22 cellular contexts compared by ENCODE assay signal in the genomic region with DNA sequence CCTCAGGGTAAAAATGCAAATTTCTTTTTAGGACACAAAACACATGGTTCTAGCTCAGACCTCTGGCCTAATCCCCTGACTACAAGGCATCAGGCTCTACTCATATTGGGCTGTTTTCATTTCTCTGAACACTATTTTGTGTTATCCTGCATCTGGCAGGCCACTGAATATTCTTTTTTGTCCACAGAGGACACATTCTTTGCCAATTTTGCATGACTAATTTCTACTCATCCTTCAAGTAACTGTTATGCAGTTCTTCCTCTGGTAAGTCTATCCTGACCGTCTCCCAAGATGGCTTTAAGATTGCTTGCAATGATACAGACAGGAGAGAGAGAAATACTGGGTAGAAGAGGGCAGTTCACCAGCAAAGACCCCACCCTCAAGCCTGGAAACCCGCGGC.
"Had no signal": no experiment of that assay in that cellular context is flagged by ENCODE, and none has a peak within 500 bp of the region (broad histone marks: within the 10 kb centered on the region; RNA-seq: fewer than 3 reads in every experiment).

No MANE protein-coding gene starts in this region.

- H3K36me3 Mint-ChIP-seq: memory B cell; natural killer cell; stimulated activated naive B cell treated with anti-CD40 and anti-IgM and Interleukin-4, amounts not matched to agents 10 μg/mL and 1 μg/mL and 100 μg/mL, for 72 hours had no signal

- H3K4me1 ChIP-seq: colonic mucosa, esophagus muscularis mucosa, left lung, lower lobe of right lung, pancreas, right lobe of liver, tibial nerve, upper lobe of right lung, vagina had no signal

- DNase-seq: colonic mucosa; dermis blood vessel endothelial cell; effector memory CD4-positive, alpha-beta T cell; left cardiac atrium; left lung; lower lobe of right lung; natural killer cell; pancreas; right lobe of liver; small intestine; stimulated activated CD4-positive, alpha-beta T cell treated with anti-CD3 and anti-CD28 coated beads, Interleukin-15, amount 100 ng/mL, for 24 hours; stimulated activated CD4-positive, alpha-beta T cell treated with anti-CD3 and anti-CD28 coated beads, Interleukin-2, amount 100 ng/mL, for 48 hours; stimulated activated naive B cell treated with anti-CD40 and anti-IgM and Interleukin-4, amounts not matched to agents 10 μg/mL and 1 μg/mL and 100 μg/mL, for 72 hours; upper lobe of right lung had no signal

- H3K4me1 Mint-ChIP-seq: memory B cell; natural killer cell; stimulated activated naive B cell treated with anti-CD40 and anti-IgM and Interleukin-4, amounts not matched to agents 10 μg/mL and 1 μg/mL and 100 μg/mL, for 72 hours had no signal

- H3K27ac Mint-ChIP-seq: memory B cell; natural killer cell; stimulated activated naive CD8-positive, alpha-beta T cell treated with anti-CD3 and anti-CD28 coated beads, Interleukin-15, Interleukin-2, amounts not matched to agents 100 ng/mL and 50 ng/mL, for 24 hours had no signal

- H3K4me3 ChIP-seq: colonic mucosa, esophagus muscularis mucosa, hepatocyte, left lung, lower lobe of right lung, pancreas, right lobe of liver, thoracic aorta, tibial nerve, upper lobe of right lung, vagina had no signal

- H3K9me3 ChIP-seq: colonic mucosa, esophagus muscularis mucosa, left lung, lower lobe of right lung, neutrophil, pancreas, right lobe of liver, thoracic aorta, tibial nerve, upper lobe of right lung, vagina had no signal

- H2AFZ ChIP-seq: hepatocyte had no signal

- H3K4me3 Mint-ChIP-seq: memory B cell; natural killer cell; stimulated activated naive B cell treated with anti-CD40 and anti-IgM and Interleukin-4, amounts not matched to agents 10 μg/mL and 1 μg/mL and 100 μg/mL, for 72 hours; stimulated activated naive CD8-positive, alpha-beta T cell treated with anti-CD3 and anti-CD28 coated beads, Interleukin-15, Interleukin-2, amounts not matched to agents 100 ng/mL and 50 ng/mL, for 24 hours had no signal

- H3K9me3 Mint-ChIP-seq: natural killer cell; stimulated activated naive CD8-positive, alpha-beta T cell treated with anti-CD3 and anti-CD28 coated beads, Interleukin-15, Interleukin-2, amounts not matched to agents 100 ng/mL and 50 ng/mL, for 24 hours had no signal

- H3K4me2 ChIP-seq: hepatocyte had no signal

- H3K27ac ChIP-seq: colonic mucosa, esophagus muscularis mucosa, hepatocyte, left lung, lower lobe of right lung, neutrophil, pancreas, right lobe of liver, thoracic aorta, tibial nerve, upper lobe of right lung, vagina had no signal

- H3K27me3 Mint-ChIP-seq: memory B cell; stimulated activated naive B cell treated with anti-CD40 and anti-IgM and Interleukin-4, amounts not matched to agents 10 μg/mL and 1 μg/mL and 100 μg/mL, for 72 hours; stimulated activated naive CD8-positive, alpha-beta T cell treated with anti-CD3 and anti-CD28 coated beads, Interleukin-15, Interleukin-2, amounts not matched to agents 100 ng/mL and 50 ng/mL, for 24 hours had no signal

- H3K79me2 ChIP-seq: hepatocyte had no signal

- H3K27me3 ChIP-seq: colonic mucosa, esophagus muscularis mucosa, hepatocyte, left lung, neutrophil, right lobe of liver, tibial nerve, upper lobe of right lung, vagina had no signal

- H3K36me3 ChIP-seq: colonic mucosa, esophagus muscularis mucosa, left lung, lower lobe of right lung, neutrophil, pancreas, right lobe of liver, thoracic aorta, tibial nerve, upper lobe of right lung, vagina had no signal
